Comparison of ENCODE assay signal across 8 cellular contexts in genomic region chr2:201157694-201158093, GRCh38. TPM values are rescaled to one million over a fixed set of nuclear protein-coding genes. Genes with fewer than 3 reads are reported as not detected.
A peak's percentile ranks its signal among the peaks of the same experiment; 100 is the strongest.
DNase-seq lines count a peak whose midpoint lies in the region; ATAC-seq and TF ChIP-seq lines count a peak whose summit lies in the region.

No MANE protein-coding gene starts in this region.

- peaks cover 7% of the 10 kb centered on the region for H3K4me1 ChIP-seq in cardiac muscle cell (ENCODE audit: low read depth)

- H3K27ac ChIP-seq in SK-N-MC, result 0 out of 2 replicates have a peak overlapping the region, but pooled peaks have one; percentile 5
- H3K27ac ChIP-seq in cardiac muscle cell, result peak overlapping the region; percentile 86

- DNase-seq in SK-N-MC (ENCODE audit: low read depth, low spot score) (no peak), cardiac muscle cell (ENCODE audit: low read depth in 1 of 2, low spot score in 1 of 2) (no peak), COLO668 (lab: John Stamatoyannopoulos, UW; ENCODE audit: unreplicated experiment) (no peak), NCI-H1694 (lab: John Stamatoyannopoulos, UW) (no peak), NCI-H446 (lab: John Stamatoyannopoulos, UW) (no peak)
- no peak for DNase-seq in stimulated activated naive CD8-positive, alpha-beta T cell treated with anti-CD3 and anti-CD28 coated beads, Interleukin-15, amount 100 ng/mL, for 72 hours

- no peak overlapping the region for H3K9ac ChIP-seq in SK-N-MC (ENCODE audit: insufficient read length)

- H3K36me3 ChIP-seq in SK-N-MC (ENCODE audit: insufficient read depth, low read length), result peaks cover 17% of the 10 kb centered on the region
- H3K36me3 ChIP-seq in cardiac muscle cell, result no peaks in the 10 kb centered on the region

- H3K4me3 Mint-ChIP-seq in stimulated activated naive CD8-positive, alpha-beta T cell treated with anti-CD3 and anti-CD28 coated beads, Interleukin-15, amount 100 ng/mL, for 72 hours, result no peak overlapping the region

- H3K4me1 Mint-ChIP-seq in stimulated activated naive CD8-positive, alpha-beta T cell treated with anti-CD3 and anti-CD28 coated beads, Interleukin-15, amount 100 ng/mL, for 72 hours, result peaks cover 42% of the 10 kb centered on the region

- H3K9me3 Mint-ChIP-seq in stimulated activated naive CD8-positive, alpha-beta T cell treated with anti-CD3 and anti-CD28 coated beads, Interleukin-15, amount 100 ng/mL, for 72 hours, result no peaks in the 10 kb centered on the region

- TF ChIP-seq CTCF in cardiac muscle cell (IDR thresholded peaks at IDR 0.05; ENCODE audit: low read depth, low read length), result no peak

- H3K9me3 ChIP-seq in SK-N-MC (ENCODE audit: low read depth, low read length) (no peaks in the 10 kb centered on the region), cardiac muscle cell (ENCODE audit: low read depth) (no peaks in the 10 kb centered on the region)

- H3K27me3 Mint-ChIP-seq in stimulated activated naive CD8-positive, alpha-beta T cell treated with anti-CD3 and anti-CD28 coated beads, Interleukin-15, amount 100 ng/mL, for 72 hours, result no peaks in the 10 kb centered on the region

- ATAC-seq in GM18519 (IDR thresholded peaks at IDR 0.05; ENCODE audit: low FRiP score, unreplicated experiment) (peak; percentile 10), HG02884 (IDR thresholded peaks at IDR 0.05; ENCODE audit: unreplicated experiment) (peak; percentile 15)
- no peak for ATAC-seq in stimulated activated naive CD8-positive, alpha-beta T cell treated with anti-CD3 and anti-CD28 coated beads, Interleukin-15, amount 100 ng/mL, for 72 hours

- H3K27ac Mint-ChIP-seq in stimulated activated naive CD8-positive, alpha-beta T cell treated with anti-CD3 and anti-CD28 coated beads, Interleukin-15, amount 100 ng/mL, for 72 hours, result peak overlapping the region; percentile 61 to 80

- no peaks in the 10 kb centered on the region for H3K27me3 ChIP-seq in cardiac muscle cell

- H3K4me3 ChIP-seq in SK-N-MC (no peak overlapping the region), cardiac muscle cell (no peak overlapping the region)

RNA-seq across cellular contexts. Expression of gene CASP10, which starts 25.2 kb away (rescaled TPM):
- total RNA-seq in cardiac muscle cell, result 0.86 and 1.0 TPM in 2 replicates
- polyA plus RNA-seq in cardiac muscle cell, result 0.45 TPM in 1 of 2 replicates, not detected in the other

RNA-seq across cellular contexts. Expression of gene CFLAR, which starts 41.7 kb away (rescaled TPM):
- total RNA-seq in cardiac muscle cell, result 5.0 and 13.5 TPM in 2 replicates
- 5.1 and 14.2 TPM in 2 replicates for polyA plus RNA-seq in cardiac muscle cell
